In genomic region chrX:77936299-77936698, GRCh38 we compare ENCODE assay signal across 1 cellular context.
TF ChIP-seq lines count a peak whose summit lies in the region.

No MANE protein-coding gene starts in this region.

TF ChIP-seq in K562, 482 proteins besides CTCF, POLR2A, EP300 and RAD21:
- TF ChIP-seq ZNF212 (CRISPR knock-in tag; IDR thresholded peaks at IDR 0.05) (no peak), POU5F1 (IDR thresholded peaks at IDR 0.05; ENCODE audit: borderline replicate concordance, low read depth, low read length, partially characterized antibody) (no peak), LCOR (CRISPR knock-in tag; IDR thresholded peaks at IDR 0.05) (no peak), BACH1 (tag; IDR thresholded peaks at IDR 0.05) (no peak), PHB (CRISPR knock-in tag; IDR thresholded peaks at IDR 0.05) (no peak), RBM25 (IDR thresholded peaks at IDR 0.05; ENCODE audit: low read depth, low read length, severe bottlenecking) (no peak), SIN3B (IDR thresholded peaks at IDR 0.05; ENCODE audit: low read depth) (no peak), FOXP4 (CRISPR knock-in tag; IDR thresholded peaks at IDR 0.05; ENCODE audit: borderline replicate concordance) (no peak), MEIS2 (IDR thresholded peaks at IDR 0.05; ENCODE audit: partially characterized antibody) (no peak), BMI1 (IDR thresholded peaks at IDR 0.05; ENCODE audit: low read length) (no peak), MCM5 (IDR thresholded peaks at IDR 0.05; ENCODE audit: low read depth) (no peak), SFPQ (IDR thresholded peaks at IDR 0.05; ENCODE audit: low read depth, low read length) (no peak), ZC3H8 (IDR thresholded peaks at IDR 0.05) (no peak), ZNF75A (CRISPR knock-in tag; IDR thresholded peaks at IDR 0.05) (no peak), ZFX (CRISPR knock-in tag; IDR thresholded peaks at IDR 0.05) (no peak), PCBP1 (IDR thresholded peaks at IDR 0.05; ENCODE audit: low read depth, low read length, poor library complexity, severe bottlenecking) (no peak)
